Comparison of ENCODE assay signal across 8 cellular contexts in the genomic region with DNA sequence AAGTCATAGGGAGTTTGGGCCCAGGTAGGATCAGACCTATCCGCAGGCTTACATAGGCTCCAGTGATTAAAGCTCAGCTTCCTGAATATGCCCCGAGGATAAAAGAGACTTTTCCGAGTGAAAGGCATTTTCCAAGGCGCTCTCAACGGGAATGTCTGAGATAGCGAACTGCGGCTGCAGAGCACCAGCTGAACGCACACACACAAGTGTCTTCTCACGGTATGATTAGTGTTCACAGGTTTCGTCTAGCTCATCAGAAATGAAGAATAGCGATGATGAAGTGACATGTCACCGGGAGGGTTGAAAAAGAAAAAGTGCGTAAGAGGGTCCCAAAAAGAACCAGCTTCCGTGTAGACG. TPM values are rescaled to one million over a fixed set of nuclear protein-coding genes. Genes with fewer than 3 reads are reported as not detected.
DNase-seq lines count a peak whose midpoint lies in the region; ATAC-seq and TF ChIP-seq lines count a peak whose summit lies in the region.

No MANE protein-coding gene starts in this region.

- H3K4me3 Mint-ChIP-seq in CD8-positive, alpha-beta T cell: peak overlapping the region; percentile 94
- H3K4me3 Mint-ChIP-seq in central memory CD8-positive, alpha-beta T cell: peak overlapping the region; percentile 84
- H3K4me3 Mint-ChIP-seq in mesothelial cell of epicardium: peak overlapping the region; percentile 82

- H3K27ac ChIP-seq in CD8-positive, alpha-beta T cell (ENCODE audit: low read depth, low read length): peak overlapping the region; percentile 54
- peak overlapping the region; percentile 61; the same call in 1 of the 2 replicates for H3K27ac ChIP-seq in KMS-11

- H3K9me3 Mint-ChIP-seq in CD8-positive, alpha-beta T cell: no peaks in the 10 kb centered on the region
- no peaks in the 10 kb centered on the region for H3K9me3 Mint-ChIP-seq in central memory CD8-positive, alpha-beta T cell
- no peaks in the 10 kb centered on the region for H3K9me3 Mint-ChIP-seq in mesothelial cell of epicardium

- in situ Hi-C loops in ACHN (cut with HindIII; ENCODE audit: low pct_ligation_motif_present, low pct_unique_long_range_greater_than_20kb, low sequenced_read_pairs): no loop called here

- H2AFZ ChIP-seq in KMS-11 (ENCODE audit: low read depth): peak overlapping the region; percentile 90

- peak in 1 of 7 experiments; percentile 8 for DNase-seq in CD8-positive, alpha-beta T cell
- DNase-seq in central memory CD8-positive, alpha-beta T cell (ENCODE audit: low spot score in 2 of 2): no peak
- DNase-seq in mesothelial cell of epicardium (ENCODE audit: low spot score in 2 of 2, unreplicated experiment in 2 of 2): no peak
- no peak for DNase-seq in HT-29 (ENCODE audit: low spot score)
- no peak for DNase-seq in ACHN
- no peak for DNase-seq in GOT3 (lab: John Stamatoyannopoulos, UW)

- POLR2A ChIA-PET in CD8-positive, alpha-beta T cell (lab: Charles Lee): interaction anchor here (0.8 to 2.9 kb wide), 7 partner anchors 89 to 277 kb away, joined by 3 to 20 read pairs (median 4); no protein-coding TSS in a partner anchor

- no peaks in the 10 kb centered on the region for H3K9me3 ChIP-seq in CD8-positive, alpha-beta T cell (ENCODE audit: low read length)

- peaks cover 37% of the 10 kb centered on the region for H3K4me1 Mint-ChIP-seq in CD8-positive, alpha-beta T cell (ENCODE audit: low read depth)
- H3K4me1 Mint-ChIP-seq in central memory CD8-positive, alpha-beta T cell: peaks cover 36% of the 10 kb centered on the region
- H3K4me1 Mint-ChIP-seq in mesothelial cell of epicardium: peaks cover 36% of the 10 kb centered on the region

- no peaks in the 10 kb centered on the region for H4K20me1 ChIP-seq in KMS-11 (ENCODE audit: insufficient read depth)

- peak overlapping the region; percentile 84 for H3K27ac Mint-ChIP-seq in CD8-positive, alpha-beta T cell
- peak overlapping the region; percentile 19 for H3K27ac Mint-ChIP-seq in central memory CD8-positive, alpha-beta T cell (ENCODE audit: low read depth)
- H3K27ac Mint-ChIP-seq in mesothelial cell of epicardium: peak overlapping the region; percentile 72

- no peaks in the 10 kb centered on the region for H3K27me3 ChIP-seq in CD8-positive, alpha-beta T cell (ENCODE audit: insufficient read depth, low read length)
- H3K27me3 ChIP-seq in KMS-11 (ENCODE audit: insufficient read depth, low read depth): no peaks in the 10 kb centered on the region

- peak overlapping the region; percentile 52 for H3K4me2 ChIP-seq in KMS-11

- peaks cover 9% of the 10 kb centered on the region; the same call in 1 of the 2 replicates for H3K79me2 ChIP-seq in KMS-11 (ENCODE audit: insufficient read depth, low read depth)

- CTCF ChIA-PET in CD8-positive, alpha-beta T cell (lab: Charles Lee): interaction anchor here (0.6 to 6.8 kb wide), 40 partner anchors 8 to 320 kb away, joined by 3 to 157 read pairs (median 4); no protein-coding TSS in a partner anchor

- peak overlapping the region; percentile 67; the same call in 1 of the 2 replicates for H3K9ac ChIP-seq in KMS-11

- intact Hi-C loops in CD8-positive, alpha-beta T cell (cut with DNase I, micrococcal nuclease): loop anchor here (1.0 to 2.0 kb wide), 4 partner anchors 14 to 279 kb away; no protein-coding TSS in a partner anchor

- peaks cover 3% of the 10 kb centered on the region for H3K36me3 Mint-ChIP-seq in CD8-positive, alpha-beta T cell
- H3K36me3 Mint-ChIP-seq in central memory CD8-positive, alpha-beta T cell (ENCODE audit: insufficient read depth): peaks cover 8% of the 10 kb centered on the region
- H3K36me3 Mint-ChIP-seq in mesothelial cell of epicardium: no peaks in the 10 kb centered on the region

- no peak for TF ChIP-seq CTCF in CD8-positive, alpha-beta T cell (IDR thresholded peaks at IDR 0.05)
- TF ChIP-seq CTCF in KMS-11 (conservative IDR thresholded peaks at IDR 0.05; ENCODE audit: low read depth, low read length): no peak
- TF ChIP-seq CTCF in mesothelial cell of epicardium (IDR thresholded peaks at IDR 0.05; ENCODE audit: unreplicated experiment): no peak

- H3K4me3 ChIP-seq in CD8-positive, alpha-beta T cell (ENCODE audit: low read depth, low read length): peak overlapping the region; percentile 73
- no peak overlapping the region for H3K4me3 ChIP-seq in KMS-11 (IDR thresholded peaks at IDR 0.05; ENCODE audit: insufficient read depth, low read depth, low read length)

- H3K27me3 Mint-ChIP-seq in CD8-positive, alpha-beta T cell (ENCODE audit: low read depth): peaks cover 5% of the 10 kb centered on the region
- H3K27me3 Mint-ChIP-seq in central memory CD8-positive, alpha-beta T cell: peaks cover 14% of the 10 kb centered on the region
- H3K27me3 Mint-ChIP-seq in mesothelial cell of epicardium (ENCODE audit: low read depth): no peaks in the 10 kb centered on the region

- H3K36me3 ChIP-seq in CD8-positive, alpha-beta T cell (ENCODE audit: insufficient read depth, low read length): no peaks in the 10 kb centered on the region
- no peaks in the 10 kb centered on the region for H3K36me3 ChIP-seq in KMS-11 (ENCODE audit: insufficient read depth)

- peak; percentile 30 for ATAC-seq in CD8-positive, alpha-beta T cell
- peak; percentile 17 for ATAC-seq in GM21423 (IDR thresholded peaks at IDR 0.05; ENCODE audit: unreplicated experiment)
- ATAC-seq in central memory CD8-positive, alpha-beta T cell (replicated peaks; ENCODE audit: extremely low read depth, poor library complexity, severe bottlenecking): peak; percentile 15

- peaks cover 18% of the 10 kb centered on the region for H3K4me1 ChIP-seq in CD8-positive, alpha-beta T cell (ENCODE audit: insufficient read depth, low read length)
- peaks cover 29% of the 10 kb centered on the region for H3K4me1 ChIP-seq in KMS-11 (ENCODE audit: low read depth, poor library complexity, severe bottlenecking)

RNA-seq across cellular contexts. Expression of a gene that starts 0.6 kb away (rescaled TPM):
- total RNA-seq in CD8-positive, alpha-beta T cell: 1 to 10 TPM; 5.0 to 6.1 TPM
- 12.4 to 15.7 TPM (median 14.2 TPM) in 3 replicates for total RNA-seq in mesothelial cell of epicardium
- 16.8 and 17.6 TPM in 2 replicates for total RNA-seq in HT-29 (2014; rRNA removed; shearing (Covaris generic))

Comparison
In these comparisons a context has a peak if more than half of its experiments do, and no peak if none do; other contexts are left out.
1. H3K27ac Mint-ChIP-seq: peak in every context shown above with its lines; median percentile 84 in CD8-positive, alpha-beta T cell; 72 in mesothelial cell of epicardium; 19 in central memory CD8-positive, alpha-beta T cell.